23 cellular contexts compared by ENCODE assay signal in genomic region chr14:46582826-46583225, GRCh38.
"Had no signal": no experiment of that assay in that cellular context is flagged by ENCODE, and none has a peak within 500 bp of the region (broad histone marks: within the 10 kb centered on the region; RNA-seq: fewer than 3 reads in every experiment).

No MANE protein-coding gene starts in this region.

- H3K36me3 ChIP-seq: colonic mucosa, esophagus muscularis mucosa, left lung, neural progenitor cell, right atrium auricular region, stomach, thyroid gland, vagina had no signal

- H3K27ac ChIP-seq: colonic mucosa, esophagus muscularis mucosa, hepatocyte, left lung, neural progenitor cell, parathyroid adenoma, right atrium auricular region, stomach, thyroid gland, vagina had no signal

- H3K9me3 ChIP-seq: colonic mucosa, esophagus muscularis mucosa, left lung, mucosa of descending colon, right atrium auricular region, stomach, thyroid gland, vagina had no signal

- ATAC-seq: left lung; mucosa of descending colon; sciatic nerve; stimulated activated effector memory CD8-positive, alpha-beta T cell treated with anti-CD3 and anti-CD28 coated beads, Interleukin-12 subunit alpha, Interleukin-12 subunit beta, amount 100 ng/mL, for 72 hours had no signal

- H3K27me3 ChIP-seq: colonic mucosa, esophagus muscularis mucosa, hepatocyte, left lung, neural progenitor cell, right atrium auricular region, stomach, thyroid gland, vagina had no signal

- H3K4me3 ChIP-seq: colonic mucosa, esophagus muscularis mucosa, hepatocyte, left lung, mucosa of descending colon, neural progenitor cell, right atrium auricular region, smooth muscle cell, stomach, thyroid gland, vagina had no signal

- DNase-seq: colonic mucosa; effector CD8-positive, alpha-beta T cell; head of caudate nucleus; kidney; left lung; mucosa of descending colon; naive B cell; stimulated activated CD4-positive, alpha-beta T cell treated with anti-CD3 and anti-CD28 coated beads, Interleukin-12 subunit alpha, Interleukin-12 subunit beta, amount 100 ng/mL, for 4 hours; stimulated activated CD4-positive, alpha-beta T cell treated with anti-CD3 and anti-CD28 coated beads, Interleukin-2, amount 100 ng/mL, for 24 hours; stimulated activated CD4-positive, alpha-beta T cell treated with anti-CD3 and anti-CD28 coated beads, Interleukin-4, amount 100 ng/mL, for 24 hours; stimulated activated naive CD4-positive, alpha-beta T cell treated with Interleukin-2 at 50 U/mL for 16 hours; stomach; thyroid gland; trophoblast cell had no signal

- H3K4me1 ChIP-seq: colonic mucosa, esophagus muscularis mucosa, left lung, neural progenitor cell, parathyroid adenoma, right atrium auricular region, thyroid gland, vagina had no signal
